In the genomic region with DNA sequence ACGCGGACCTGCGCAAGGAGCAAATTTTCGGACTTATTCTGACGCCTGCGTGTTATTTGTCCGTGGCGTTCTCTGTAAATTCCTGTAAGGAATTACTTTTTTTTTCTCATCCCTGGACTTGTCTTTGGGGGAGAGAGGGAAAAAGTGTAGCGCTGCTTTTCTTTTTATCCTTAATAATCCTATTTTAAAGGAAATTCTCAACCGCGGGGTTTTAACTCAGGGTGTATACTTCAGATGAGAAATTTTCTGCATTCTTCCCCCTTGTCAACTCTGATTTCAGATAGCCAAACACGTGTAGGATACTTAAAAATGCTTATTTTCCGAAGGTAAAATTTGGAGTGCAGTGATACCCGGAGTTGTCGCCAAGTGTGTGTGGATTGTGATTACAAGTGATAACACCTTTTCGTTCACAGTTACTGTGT, we compare ENCODE assay signal across 8 cellular contexts. TPM values are rescaled to one million over a fixed set of nuclear protein-coding genes. Genes with fewer than 3 reads are reported as not detected.
A peak's percentile ranks its signal among the peaks of the same experiment; 100 is the strongest.
DNase-seq lines count a peak whose midpoint lies in the region; ATAC-seq and TF ChIP-seq lines count a peak whose summit lies in the region.

No MANE protein-coding gene starts in this region.

- peak overlapping the region; percentile 93 for H3K4me3 ChIP-seq in hepatocyte

- intact Hi-C loops in activated naive CD4-positive, alpha-beta T cell treated with anti-CD3 and anti-CD28 coated beads for 36 hours (cut with micrococcal nuclease), result loop anchor here (1.0 to 10.0 kb wide), 7 partner anchors 55 to 1743 kb away; a partner anchor contains a TSS

- peak overlapping the region; percentile 96 for H3K4me3 Mint-ChIP-seq in activated naive CD4-positive, alpha-beta T cell treated with anti-CD3 and anti-CD28 coated beads for 36 hours
- H3K4me3 Mint-ChIP-seq in activated CD8-positive, alpha-beta T cell treated with anti-CD3 and anti-CD28 coated beads, Interleukin-2, amount 10 ng/mL, durations not matched to agents 7 days and 5 days, result peak overlapping the region; percentile 97
- peak overlapping the region; percentile 96 for H3K4me3 Mint-ChIP-seq in stimulated activated effector memory CD8-positive, alpha-beta T cell treated with anti-CD3 and anti-CD28 coated beads, Interleukin-12 subunit alpha, Interleukin-12 subunit beta, amount 100 ng/mL, for 72 hours

- CTCF ChIA-PET in activated naive CD4-positive, alpha-beta T cell treated with anti-CD3 and anti-CD28 coated beads for 36 hours (lab: Charles Lee), result no interaction called here
- CTCF ChIA-PET in activated CD8-positive, alpha-beta T cell treated with anti-CD3 and anti-CD28 coated beads, Interleukin-2, amount 10 ng/mL, durations not matched to agents 7 days and 5 days (lab: Charles Lee), result no interaction called here

- DNase-seq in activated naive CD4-positive, alpha-beta T cell treated with anti-CD3 and anti-CD28 coated beads for 36 hours, result no peak
- DNase-seq in activated naive CD4-positive, alpha-beta T cell treated with anti-CD3 and anti-CD28 coated beads, Interleukin-2, amount 50 U/mL, for 16 hours, result no peak
- no peak for DNase-seq in activated CD8-positive, alpha-beta T cell treated with anti-CD3 and anti-CD28 coated beads, Interleukin-2, amount 10 ng/mL, durations not matched to agents 7 days and 5 days
- DNase-seq in hepatocyte (ENCODE audit: low spot score), result peak; percentile 14
- no peak for DNase-seq in stimulated activated effector memory CD8-positive, alpha-beta T cell treated with anti-CD3 and anti-CD28 coated beads, Interleukin-12 subunit alpha, Interleukin-12 subunit beta, amount 100 ng/mL, for 72 hours (ENCODE audit: low spot score in 2 of 2)
- no peak for DNase-seq in SKM-1 (lab: John Stamatoyannopoulos, UW; ENCODE audit: unreplicated experiment)

- peaks cover 30% of the 10 kb centered on the region for H4K20me1 ChIP-seq in hepatocyte (ENCODE audit: insufficient read depth, poor library complexity, severe bottlenecking)

- H3K9me2 ChIP-seq in hepatocyte (replicated peaks; ENCODE audit: insufficient read depth), result no peaks in the 10 kb centered on the region

- POLR2A ChIA-PET in activated CD8-positive, alpha-beta T cell treated with anti-CD3 and anti-CD28 coated beads, Interleukin-2, amount 10 ng/mL, durations not matched to agents 7 days and 5 days (lab: Charles Lee), result no interaction called here

- WGBS in hepatocyte (ENCODE audit: low lambda C conversion rate, missing lambda C conversion rate), result 2% methylated on average over 16 of the region's 16 CpGs

- peak overlapping the region; percentile 95 for H3K27ac Mint-ChIP-seq in activated naive CD4-positive, alpha-beta T cell treated with anti-CD3 and anti-CD28 coated beads for 36 hours
- peak overlapping the region; percentile 96 for H3K27ac Mint-ChIP-seq in activated CD8-positive, alpha-beta T cell treated with anti-CD3 and anti-CD28 coated beads, Interleukin-2, amount 10 ng/mL, durations not matched to agents 7 days and 5 days
- peak overlapping the region; percentile 97 for H3K27ac Mint-ChIP-seq in stimulated activated effector memory CD8-positive, alpha-beta T cell treated with anti-CD3 and anti-CD28 coated beads, Interleukin-12 subunit alpha, Interleukin-12 subunit beta, amount 100 ng/mL, for 72 hours

- H3K4me2 ChIP-seq in hepatocyte, result peak overlapping the region; percentile 84

- no peak for ATAC-seq in activated CD8-positive, alpha-beta T cell treated with anti-CD3 and anti-CD28 coated beads, Interleukin-2, amount 10 ng/mL, durations not matched to agents 7 days and 5 days
- ATAC-seq in stimulated activated effector memory CD8-positive, alpha-beta T cell treated with anti-CD3 and anti-CD28 coated beads, Interleukin-12 subunit alpha, Interleukin-12 subunit beta, amount 100 ng/mL, for 72 hours, result no peak
- ATAC-seq in HG03135 (IDR thresholded peaks at IDR 0.05; ENCODE audit: unreplicated experiment) (no peak), GM19324 (IDR thresholded peaks at IDR 0.05; ENCODE audit: low FRiP score, unreplicated experiment) (no peak)

- H3K27me3 ChIP-seq in hepatocyte, result no peaks in the 10 kb centered on the region

- peaks cover 43% of the 10 kb centered on the region for H3K4me1 Mint-ChIP-seq in activated naive CD4-positive, alpha-beta T cell treated with anti-CD3 and anti-CD28 coated beads for 36 hours (ENCODE audit: low read depth)
- peaks cover 41% of the 10 kb centered on the region for H3K4me1 Mint-ChIP-seq in activated CD8-positive, alpha-beta T cell treated with anti-CD3 and anti-CD28 coated beads, Interleukin-2, amount 10 ng/mL, durations not matched to agents 7 days and 5 days (ENCODE audit: low read depth)
- H3K4me1 Mint-ChIP-seq in stimulated activated effector memory CD8-positive, alpha-beta T cell treated with anti-CD3 and anti-CD28 coated beads, Interleukin-12 subunit alpha, Interleukin-12 subunit beta, amount 100 ng/mL, for 72 hours, result peaks cover 38% of the 10 kb centered on the region

- H3K4me1 ChIP-seq in hepatocyte (ENCODE audit: insufficient read depth), result peaks cover 14% of the 10 kb centered on the region

- peak overlapping the region; percentile 85 for H3K27ac ChIP-seq in hepatocyte

- no peaks in the 10 kb centered on the region for H3K9me3 Mint-ChIP-seq in activated naive CD4-positive, alpha-beta T cell treated with anti-CD3 and anti-CD28 coated beads for 36 hours
- H3K9me3 Mint-ChIP-seq in activated CD8-positive, alpha-beta T cell treated with anti-CD3 and anti-CD28 coated beads, Interleukin-2, amount 10 ng/mL, durations not matched to agents 7 days and 5 days (ENCODE audit: insufficient read depth), result no peaks in the 10 kb centered on the region
- H3K9me3 Mint-ChIP-seq in stimulated activated effector memory CD8-positive, alpha-beta T cell treated with anti-CD3 and anti-CD28 coated beads, Interleukin-12 subunit alpha, Interleukin-12 subunit beta, amount 100 ng/mL, for 72 hours, result no peaks in the 10 kb centered on the region

- H2AFZ ChIP-seq in hepatocyte, result peak overlapping the region; percentile 65

- H3K9me3 ChIP-seq in hepatocyte (ENCODE audit: low read depth), result no peaks in the 10 kb centered on the region

- H3K36me3 Mint-ChIP-seq in activated naive CD4-positive, alpha-beta T cell treated with anti-CD3 and anti-CD28 coated beads for 36 hours (ENCODE audit: low read depth), result peaks cover 12% of the 10 kb centered on the region
- peaks cover 22% of the 10 kb centered on the region for H3K36me3 Mint-ChIP-seq in activated CD8-positive, alpha-beta T cell treated with anti-CD3 and anti-CD28 coated beads, Interleukin-2, amount 10 ng/mL, durations not matched to agents 7 days and 5 days (ENCODE audit: low read depth)
- peaks cover 52% of the 10 kb centered on the region for H3K36me3 Mint-ChIP-seq in stimulated activated effector memory CD8-positive, alpha-beta T cell treated with anti-CD3 and anti-CD28 coated beads, Interleukin-12 subunit alpha, Interleukin-12 subunit beta, amount 100 ng/mL, for 72 hours

- no peaks in the 10 kb centered on the region for H3K36me3 ChIP-seq in hepatocyte (replicated peaks; ENCODE audit: insufficient read depth, low read depth)

- no peaks in the 10 kb centered on the region for H3K27me3 Mint-ChIP-seq in activated naive CD4-positive, alpha-beta T cell treated with anti-CD3 and anti-CD28 coated beads for 36 hours (ENCODE audit: low read depth)
- no peaks in the 10 kb centered on the region for H3K27me3 Mint-ChIP-seq in activated CD8-positive, alpha-beta T cell treated with anti-CD3 and anti-CD28 coated beads, Interleukin-2, amount 10 ng/mL, durations not matched to agents 7 days and 5 days (ENCODE audit: low read depth)

- peaks cover 54% of the 10 kb centered on the region for H3K79me2 ChIP-seq in hepatocyte

- no peak for TF ChIP-seq CTCF in hepatocyte (IDR thresholded peaks at IDR 0.05; ENCODE audit: poor library complexity)

RNA-seq across cellular contexts. Expression of a gene that starts 0.9 kb away (rescaled TPM):
- total RNA-seq in activated naive CD4-positive, alpha-beta T cell treated with anti-CD3 and anti-CD28 coated beads for 36 hours, result 100 to 1,000 TPM; 129 TPM
- 100 to 1,000 TPM; 119 to 128 TPM for total RNA-seq in activated CD8-positive, alpha-beta T cell treated with anti-CD3 and anti-CD28 coated beads, Interleukin-2, amount 10 ng/mL, durations not matched to agents 7 days and 5 days
- 39.2 and 41.9 TPM in 2 replicates for total RNA-seq in hepatocyte
- 8.8 and 20.5 TPM in 2 replicates for polyA plus RNA-seq in hepatocyte

RNA-seq across cellular contexts. Expression of a gene that starts 55.4 kb away (rescaled TPM):
- 10 to 100 TPM; 18.3 to 18.8 TPM for total RNA-seq in activated naive CD4-positive, alpha-beta T cell treated with anti-CD3 and anti-CD28 coated beads for 36 hours
- 10 to 100 TPM; 77.6 to 85.0 TPM for total RNA-seq in activated CD8-positive, alpha-beta T cell treated with anti-CD3 and anti-CD28 coated beads, Interleukin-2, amount 10 ng/mL, durations not matched to agents 7 days and 5 days
- total RNA-seq in hepatocyte, result 57.3 and 63.6 TPM in 2 replicates
- 199 and 208 TPM in 2 replicates for polyA plus RNA-seq in hepatocyte
